ENCODE assay signal across 2 cellular contexts in the genomic region with DNA sequence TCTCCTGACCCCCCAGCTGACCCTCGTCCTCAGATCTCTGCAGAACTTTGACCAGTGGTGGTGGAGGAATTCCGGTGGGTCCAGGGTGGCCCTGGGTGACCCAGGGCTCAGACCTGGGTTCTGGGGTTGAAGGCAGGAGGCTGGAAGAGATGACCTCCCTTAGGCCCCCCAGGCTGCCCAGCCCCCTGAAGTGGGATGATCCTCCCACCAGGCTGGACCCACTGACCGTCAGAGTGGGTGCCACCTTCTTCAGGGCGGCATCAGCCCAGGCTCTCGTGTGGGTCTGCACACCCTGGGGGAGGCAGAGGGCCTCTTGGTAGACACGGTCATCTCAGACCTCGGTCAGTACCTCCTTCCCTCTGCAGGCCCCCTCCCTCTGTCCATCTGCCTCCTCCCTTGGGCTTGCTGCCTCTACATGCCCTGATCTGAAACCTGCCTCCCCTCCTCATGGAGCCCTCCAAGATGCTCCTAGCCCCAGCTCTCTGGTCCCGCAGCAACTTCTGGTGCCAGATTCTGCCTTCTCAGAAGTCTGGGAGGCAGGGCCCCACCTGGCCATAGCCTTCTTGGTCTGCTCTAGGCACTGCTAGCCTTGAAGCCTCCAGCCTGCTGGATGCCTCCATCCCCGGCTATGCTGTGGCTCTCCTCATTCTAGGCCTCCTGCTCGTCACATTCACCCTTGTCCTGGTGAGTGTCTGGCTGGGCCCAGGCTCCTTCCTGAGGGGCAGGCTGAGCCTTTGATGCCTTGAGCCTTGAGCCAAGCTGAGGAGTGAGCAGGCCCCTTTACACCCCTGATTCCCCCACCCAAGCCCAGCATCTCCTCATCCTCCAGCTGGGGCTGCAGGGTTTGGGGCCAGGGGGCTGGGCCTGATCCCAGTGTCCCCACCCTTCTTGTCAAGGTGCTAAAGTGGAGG.
TF ChIP-seq lines count a peak whose summit lies in the region.

No MANE protein-coding gene starts in this region.

TF ChIP-seq in H1, 55 proteins besides CTCF, POLR2A, EP300 and RAD21:
- TF ChIP-seq SP2 (IDR thresholded peaks at IDR 0.05; ENCODE audit: low read length): no peak
- TF ChIP-seq ASH2L (IDR thresholded peaks at IDR 0.05; ENCODE audit: low read length): no peak
- no peak for TF ChIP-seq TAF7 (optimal IDR thresholded peaks at IDR 0.05; ENCODE audit: borderline replicate concordance, low read depth, low read length)
- TF ChIP-seq TCF12 (IDR thresholded peaks at IDR 0.05; ENCODE audit: low read depth, low read length): no peak
- TF ChIP-seq, protein P1, sequence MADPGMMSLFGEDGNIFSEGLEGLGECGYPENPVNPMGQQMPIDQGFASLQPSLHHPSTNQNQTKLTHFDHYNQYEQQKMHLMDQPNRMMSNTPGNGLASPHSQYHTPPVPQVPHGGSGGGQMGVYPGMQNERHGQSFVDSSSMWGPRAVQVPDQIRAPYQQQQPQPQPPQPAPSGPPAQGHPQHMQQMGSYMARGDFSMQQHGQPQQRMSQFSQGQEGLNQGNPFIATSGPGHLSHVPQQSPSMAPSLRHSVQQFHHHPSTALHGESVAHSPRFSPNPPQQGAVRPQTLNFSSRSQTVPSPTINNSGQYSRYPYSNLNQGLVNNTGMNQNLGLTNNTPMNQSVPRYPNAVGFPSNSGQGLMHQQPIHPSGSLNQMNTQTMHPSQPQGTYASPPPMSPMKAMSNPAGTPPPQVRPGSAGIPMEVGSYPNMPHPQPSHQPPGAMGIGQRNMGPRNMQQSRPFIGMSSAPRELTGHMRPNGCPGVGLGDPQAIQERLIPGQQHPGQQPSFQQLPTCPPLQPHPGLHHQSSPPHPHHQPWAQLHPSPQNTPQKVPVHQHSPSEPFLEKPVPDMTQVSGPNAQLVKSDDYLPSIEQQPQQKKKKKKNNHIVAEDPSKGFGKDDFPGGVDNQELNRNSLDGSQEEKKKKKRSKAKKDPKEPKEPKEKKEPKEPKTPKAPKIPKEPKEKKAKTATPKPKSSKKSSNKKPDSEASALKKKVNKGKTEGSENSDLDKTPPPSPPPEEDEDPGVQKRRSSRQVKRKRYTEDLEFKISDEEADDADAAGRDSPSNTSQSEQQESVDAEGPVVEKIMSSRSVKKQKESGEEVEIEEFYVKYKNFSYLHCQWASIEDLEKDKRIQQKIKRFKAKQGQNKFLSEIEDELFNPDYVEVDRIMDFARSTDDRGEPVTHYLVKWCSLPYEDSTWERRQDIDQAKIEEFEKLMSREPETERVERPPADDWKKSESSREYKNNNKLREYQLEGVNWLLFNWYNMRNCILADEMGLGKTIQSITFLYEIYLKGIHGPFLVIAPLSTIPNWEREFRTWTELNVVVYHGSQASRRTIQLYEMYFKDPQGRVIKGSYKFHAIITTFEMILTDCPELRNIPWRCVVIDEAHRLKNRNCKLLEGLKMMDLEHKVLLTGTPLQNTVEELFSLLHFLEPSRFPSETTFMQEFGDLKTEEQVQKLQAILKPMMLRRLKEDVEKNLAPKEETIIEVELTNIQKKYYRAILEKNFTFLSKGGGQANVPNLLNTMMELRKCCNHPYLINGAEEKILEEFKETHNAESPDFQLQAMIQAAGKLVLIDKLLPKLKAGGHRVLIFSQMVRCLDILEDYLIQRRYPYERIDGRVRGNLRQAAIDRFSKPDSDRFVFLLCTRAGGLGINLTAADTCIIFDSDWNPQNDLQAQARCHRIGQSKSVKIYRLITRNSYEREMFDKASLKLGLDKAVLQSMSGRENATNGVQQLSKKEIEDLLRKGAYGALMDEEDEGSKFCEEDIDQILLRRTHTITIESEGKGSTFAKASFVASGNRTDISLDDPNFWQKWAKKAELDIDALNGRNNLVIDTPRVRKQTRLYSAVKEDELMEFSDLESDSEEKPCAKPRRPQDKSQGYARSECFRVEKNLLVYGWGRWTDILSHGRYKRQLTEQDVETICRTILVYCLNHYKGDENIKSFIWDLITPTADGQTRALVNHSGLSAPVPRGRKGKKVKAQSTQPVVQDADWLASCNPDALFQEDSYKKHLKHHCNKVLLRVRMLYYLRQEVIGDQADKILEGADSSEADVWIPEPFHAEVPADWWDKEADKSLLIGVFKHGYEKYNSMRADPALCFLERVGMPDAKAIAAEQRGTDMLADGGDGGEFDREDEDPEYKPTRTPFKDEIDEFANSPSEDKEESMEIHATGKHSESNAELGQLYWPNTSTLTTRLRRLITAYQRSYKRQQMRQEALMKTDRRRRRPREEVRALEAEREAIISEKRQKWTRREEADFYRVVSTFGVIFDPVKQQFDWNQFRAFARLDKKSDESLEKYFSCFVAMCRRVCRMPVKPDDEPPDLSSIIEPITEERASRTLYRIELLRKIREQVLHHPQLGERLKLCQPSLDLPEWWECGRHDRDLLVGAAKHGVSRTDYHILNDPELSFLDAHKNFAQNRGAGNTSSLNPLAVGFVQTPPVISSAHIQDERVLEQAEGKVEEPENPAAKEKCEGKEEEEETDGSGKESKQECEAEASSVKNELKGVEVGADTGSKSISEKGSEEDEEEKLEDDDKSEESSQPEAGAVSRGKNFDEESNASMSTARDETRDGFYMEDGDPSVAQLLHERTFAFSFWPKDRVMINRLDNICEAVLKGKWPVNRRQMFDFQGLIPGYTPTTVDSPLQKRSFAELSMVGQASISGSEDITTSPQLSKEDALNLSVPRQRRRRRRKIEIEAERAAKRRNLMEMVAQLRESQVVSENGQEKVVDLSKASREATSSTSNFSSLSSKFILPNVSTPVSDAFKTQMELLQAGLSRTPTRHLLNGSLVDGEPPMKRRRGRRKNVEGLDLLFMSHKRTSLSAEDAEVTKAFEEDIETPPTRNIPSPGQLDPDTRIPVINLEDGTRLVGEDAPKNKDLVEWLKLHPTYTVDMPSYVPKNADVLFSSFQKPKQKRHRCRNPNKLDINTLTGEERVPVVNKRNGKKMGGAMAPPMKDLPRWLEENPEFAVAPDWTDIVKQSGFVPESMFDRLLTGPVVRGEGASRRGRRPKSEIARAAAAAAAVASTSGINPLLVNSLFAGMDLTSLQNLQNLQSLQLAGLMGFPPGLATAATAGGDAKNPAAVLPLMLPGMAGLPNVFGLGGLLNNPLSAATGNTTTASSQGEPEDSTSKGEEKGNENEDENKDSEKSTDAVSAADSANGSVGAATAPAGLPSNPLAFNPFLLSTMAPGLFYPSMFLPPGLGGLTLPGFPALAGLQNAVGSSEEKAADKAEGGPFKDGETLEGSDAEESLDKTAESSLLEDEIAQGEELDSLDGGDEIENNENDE (IDR thresholded peaks at IDR 0.05; ENCODE audit: insufficient replicate concordance, low read length): no peak
- TF ChIP-seq, protein P2, sequence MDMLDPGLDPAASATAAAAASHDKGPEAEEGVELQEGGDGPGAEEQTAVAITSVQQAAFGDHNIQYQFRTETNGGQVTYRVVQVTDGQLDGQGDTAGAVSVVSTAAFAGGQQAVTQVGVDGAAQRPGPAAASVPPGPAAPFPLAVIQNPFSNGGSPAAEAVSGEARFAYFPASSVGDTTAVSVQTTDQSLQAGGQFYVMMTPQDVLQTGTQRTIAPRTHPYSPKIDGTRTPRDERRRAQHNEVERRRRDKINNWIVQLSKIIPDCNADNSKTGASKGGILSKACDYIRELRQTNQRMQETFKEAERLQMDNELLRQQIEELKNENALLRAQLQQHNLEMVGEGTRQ (IDR thresholded peaks at IDR 0.05; ENCODE audit: low read length): no peak
- no peak for TF ChIP-seq YY1 (IDR thresholded peaks at IDR 0.05; ENCODE audit: low read depth, low read length)
- no peak for TF ChIP-seq JUND (IDR thresholded peaks at IDR 0.05; ENCODE audit: low read length)
- no peak for TF ChIP-seq BRCA1 (IDR thresholded peaks at IDR 0.05; ENCODE audit: low read depth, low read length)
- no peak for TF ChIP-seq FOSL1 (IDR thresholded peaks at IDR 0.05; ENCODE audit: insufficient read depth, low read depth, low read length)
- no peak for TF ChIP-seq RXRA (IDR thresholded peaks at IDR 0.05; ENCODE audit: insufficient read depth, low read depth, low read length)

TF ChIP-seq in GM12891, 5 proteins besides CTCF, POLR2A, EP300 and RAD21:
- TF ChIP-seq SPI1 (IDR thresholded peaks at IDR 0.05; ENCODE audit: low read depth, low read length): no peak
- no peak for TF ChIP-seq POLR2AphosphoS5 (IDR thresholded peaks at IDR 0.05; ENCODE audit: low read depth, low read length)
- TF ChIP-seq POU2F2 (IDR thresholded peaks at IDR 0.05; ENCODE audit: low read depth, low read length): no peak
- no peak for TF ChIP-seq PAX5 (IDR thresholded peaks at IDR 0.05; ENCODE audit: insufficient read depth, low read length, severe bottlenecking)
- TF ChIP-seq TAF1 (IDR thresholded peaks at IDR 0.05; ENCODE audit: low read depth, low read length): no peak
